In genomic region chrX:72018277-72019112, GRCh38 we compare ENCODE assay signal across 8 cellular contexts.
DNase-seq lines count a peak whose midpoint lies in the region; ATAC-seq and TF ChIP-seq lines count a peak whose summit lies in the region.

No MANE protein-coding gene starts in this region.

- ATAC-seq in GM18498 (IDR thresholded peaks at IDR 0.05; ENCODE audit: unreplicated experiment) (peak; percentile 75), HG03103 (IDR thresholded peaks at IDR 0.05; ENCODE audit: low read depth, unreplicated experiment) (peak; percentile 58)

- H3K9me3 ChIP-seq in effector memory CD4-positive, alpha-beta T cell (ENCODE audit: control insufficient read depth, low read length) = no peaks in the 10 kb centered on the region

- DNase-seq in NCI-H774 (lab: John Stamatoyannopoulos, UW) (peak; percentile 50), mesenteric fat pad (ENCODE audit: low spot score) (peak; percentile 95)
- DNase-seq in activated CD8-positive, alpha-beta memory T cell treated with anti-CD3 and anti-CD28 coated beads for 4 hours (ENCODE audit: low read depth in 2 of 2) = peak; percentile 61 to 70
- DNase-seq in effector memory CD4-positive, alpha-beta T cell = peak; percentile 75 to 76 (median 76)
- peak; percentile 75 for DNase-seq in stimulated activated CD8-positive, alpha-beta memory T cell treated with anti-CD3 and anti-CD28 coated beads, Interleukin-12 subunit alpha, Interleukin-12 subunit beta, amount 100 ng/mL, for 4 hours (ENCODE audit: low read depth)

- H3K27ac ChIP-seq in 22Rv1 = no peak overlapping the region
- H3K27ac ChIP-seq in effector memory CD4-positive, alpha-beta T cell (ENCODE audit: insufficient read depth, low read length, poor library complexity, severe bottlenecking) = no peak overlapping the region

- H3K4me1 ChIP-seq in effector memory CD4-positive, alpha-beta T cell (ENCODE audit: control insufficient read depth, insufficient read depth, low read length, poor library complexity, severe bottlenecking) = peaks cover 7% of the 10 kb centered on the region

- TF ChIP-seq CTCF in 22Rv1 (IDR thresholded peaks at IDR 0.05) = peak; percentile 88

- H3K36me3 ChIP-seq in effector memory CD4-positive, alpha-beta T cell (ENCODE audit: control insufficient read depth, insufficient read depth, low read length) = no peaks in the 10 kb centered on the region

- no peak overlapping the region for H3K4me3 ChIP-seq in effector memory CD4-positive, alpha-beta T cell (ENCODE audit: insufficient read depth, low read depth, low read length, poor library complexity, severe bottlenecking)

- H3K27me3 ChIP-seq in effector memory CD4-positive, alpha-beta T cell (replicated peaks; ENCODE audit: control insufficient read depth, insufficient read depth, low read length, poor library complexity, severe bottlenecking) = no peaks in the 10 kb centered on the region
